ENCODE assay signal across 18 cellular contexts in genomic region chr22:22062306-22062793, GRCh38.
"Had no signal": no experiment of that assay in that cellular context is flagged by ENCODE, and none has a peak within 500 bp of the region (broad histone marks: within the 10 kb centered on the region; RNA-seq: fewer than 3 reads in every experiment).

No MANE protein-coding gene starts in this region.

- H3K4me1 ChIP-seq: colonic mucosa, foreskin keratinocyte had no signal

- H3K4me2 ChIP-seq: hepatocyte had no signal

- ATAC-seq: foreskin keratinocyte; naive thymus-derived CD4-positive, alpha-beta T cell; stimulated activated memory B cell treated with anti-CD40 and anti-IgM and Interleukin-4, amounts not matched to agents 10 μg/mL and 1 μg/mL and 100 μg/mL, for 72 hours had no signal

- H3K4me3 ChIP-seq: colonic mucosa, hepatocyte, spleen, transverse colon had no signal

- H3K9me3 ChIP-seq: colonic mucosa, spleen, transverse colon had no signal

- H3K36me3 ChIP-seq: colonic mucosa, spleen, transverse colon had no signal

- H3K27ac ChIP-seq: colonic mucosa, foreskin keratinocyte, hepatocyte, transverse colon had no signal

- FAIRE-seq: endothelial cell of umbilical vein, kidney had no signal

- DNase-seq: colonic mucosa; dermis blood vessel endothelial cell; erythroblast; foreskin keratinocyte; kidney; left cardiac atrium; left ventricle myocardium superior; naive thymus-derived CD4-positive, alpha-beta T cell; nephron progenitor cell; posterior cingulate gyrus; spleen; stimulated activated CD4-positive, alpha-beta T cell treated with anti-CD3 and anti-CD28 coated beads, Interleukin-15, amount 100 ng/mL, for 24 hours; stimulated activated CD4-positive, alpha-beta T cell treated with anti-CD3 and anti-CD28 coated beads, Interleukin-1b, Interleukin-23, amount 100 ng/mL, for 48 hours; stimulated activated CD4-positive, alpha-beta T cell treated with anti-CD3 and anti-CD28 coated beads, Interleukin-4, amount 100 ng/mL, for 24 hours; transverse colon had no signal

- H3K27me3 ChIP-seq: colonic mucosa, hepatocyte had no signal

- H2AFZ ChIP-seq: hepatocyte had no signal
